Comparison of ENCODE assay signal across 19 cellular contexts in genomic region chr11:3006505-3007260, GRCh38. TPM values are rescaled to one million over a fixed set of nuclear protein-coding genes. Genes with fewer than 3 reads are reported as not detected.
DNase-seq lines count a peak whose midpoint lies in the region; ATAC-seq and TF ChIP-seq lines count a peak whose summit lies in the region.
"Had no signal": no experiment of that assay in that cellular context is flagged by ENCODE, and none has a peak within 500 bp of the region (broad histone marks: within the 10 kb centered on the region; RNA-seq: fewer than 3 reads in every experiment).

No MANE protein-coding gene starts in this region.

- H3K4me3 Mint-ChIP-seq in WTC11 (no peak overlapping the region), endodermal cell (no peak overlapping the region)
- H3K4me3 Mint-ChIP-seq: B cell, T-helper 17 cell had no signal

- no peak overlapping the region for H3K27ac Mint-ChIP-seq in WTC11
- no peak overlapping the region for H3K27ac Mint-ChIP-seq in endodermal cell
- H3K27ac Mint-ChIP-seq: activated T-helper 2 cell treated with anti-CD3 and anti-CD28 coated beads, Interferon-gamma antibody, Interleukin-2, Interleukin-4, amounts not matched to agents 10 μg/mL and 5 μg/mL and 100 μg/mL, durations not matched to agents 14 hours and 24 hours and 36 hours; B cell had no signal

- H3K36me3 ChIP-seq in DND-41 (ENCODE audit: insufficient read depth, low read length), result peaks cover 86% of the 10 kb centered on the region
- H3K36me3 ChIP-seq in SK-N-SH (replicated peaks in 1 of 2; ENCODE audit: control insufficient read depth in 1 of 2, insufficient read depth in 2 of 2, low read length in 1 of 2), result peaks cover 16 to 69% of the 10 kb centered on the region in 2 experiments
- H3K36me3 ChIP-seq in endodermal cell (ENCODE audit: control insufficient read depth, insufficient read depth, low read length), result peaks cover 55% of the 10 kb centered on the region

- H3K4me2 ChIP-seq in DND-41 (ENCODE audit: insufficient read depth, low read length) (no peak overlapping the region), SK-N-SH (no peak overlapping the region)

- no peaks in the 10 kb centered on the region for H4K20me1 ChIP-seq in DND-41 (ENCODE audit: insufficient read depth, low read length)
- no peaks in the 10 kb centered on the region for H4K20me1 ChIP-seq in SK-N-SH (ENCODE audit: insufficient read depth)

- no peak overlapping the region for H3K9ac ChIP-seq in DND-41 (ENCODE audit: low read depth, low read length)
- no peak overlapping the region for H3K9ac ChIP-seq in SK-N-SH
- no peak overlapping the region for H3K9ac ChIP-seq in endodermal cell (ENCODE audit: extremely low read depth, low read length, poor library complexity, severe bottlenecking)

- no peak for TF ChIP-seq RAD21 in SK-N-SH (IDR thresholded peaks at IDR 0.05; ENCODE audit: low read length)

- no peak for TF ChIP-seq CTCF in DND-41 (IDR thresholded peaks at IDR 0.05; ENCODE audit: borderline replicate concordance, extremely low read depth, low read length, poor library complexity, severe bottlenecking)
- TF ChIP-seq CTCF in WTC11 (IDR thresholded peaks at IDR 0.05), result no peak
- TF ChIP-seq CTCF in SK-N-SH (IDR thresholded peaks at IDR 0.05), result no peak
- no peak for TF ChIP-seq CTCF in endodermal cell (conservative IDR thresholded peaks at IDR 0.05)

- ATAC-seq in DND-41 (ENCODE audit: insufficient read depth, low read depth) (peak; percentile 57), WTC11 (peak; percentile 62)
- ATAC-seq: heart left ventricle, T-helper 17 cell had no signal

- 88% methylated on average over 7 of the region's 21 CpGs for WGBS in SK-N-SH (ENCODE audit: low lambda C conversion rate)
- WGBS in endodermal cell (ENCODE audit: insufficient coverage in 1 of 2, insufficient read length in 1 of 2), 2 experiments, result 94 to 95% methylated on average over 12 to 21 of the region's 21 CpGs

- CTCF ChIA-PET in WTC11 (lab: Charles Lee), result interaction anchor here (1.1 to 1.3 kb wide), 3 partner anchors 12 to 85 kb away, joined by 3 to 4 read pairs (median 3); no protein-coding TSS in a partner anchor
- CTCF ChIA-PET in SK-N-SH (lab: Yijun Ruan, JAX), result interaction anchor here (0.9 to 1.4 kb wide), 4 partner anchors 11 to 85 kb away, joined by 3 to 5 read pairs (median 4); no protein-coding TSS in a partner anchor

- H3K27ac ChIP-seq in DND-41 (ENCODE audit: low read length) (no peak overlapping the region), SK-N-SH (ENCODE audit: low read depth in 2 of 2, low read length in 1 of 2) (no peak overlapping the region), endodermal cell (ENCODE audit: low read depth, low read length) (no peak overlapping the region)
- H3K27ac ChIP-seq: ascending aorta, heart left ventricle had no signal

- POLR2A ChIA-PET in WTC11 (lab: Charles Lee), result no interaction called here
- POLR2A ChIA-PET in SK-N-SH (lab: Yijun Ruan, JAX), result no interaction called here

- H3K4me1 Mint-ChIP-seq in WTC11 (no peaks in the 10 kb centered on the region), endodermal cell (no peaks in the 10 kb centered on the region)
- H3K4me1 Mint-ChIP-seq: B cell had no signal

- H3K79me2 ChIP-seq in DND-41 (ENCODE audit: insufficient read depth, low read length) (no peaks in the 10 kb centered on the region), SK-N-SH (ENCODE audit: insufficient read depth) (no peaks in the 10 kb centered on the region)

- H3K27me3 ChIP-seq in DND-41 (ENCODE audit: insufficient read depth, low read length, poor library complexity) (no peaks in the 10 kb centered on the region), SK-N-SH (ENCODE audit: insufficient read depth) (no peaks in the 10 kb centered on the region), endodermal cell (ENCODE audit: control insufficient read depth, insufficient read depth, low read length, poor library complexity, severe bottlenecking) (no peaks in the 10 kb centered on the region)
- H3K27me3 ChIP-seq: ascending aorta, heart left ventricle had no signal

- H3K9me2 ChIP-seq in SK-N-SH, result no peaks in the 10 kb centered on the region

- H3K4me3 ChIP-seq in DND-41 (ENCODE audit: low read depth in 1 of 2, low read length in 2 of 2) (no peak overlapping the region), SK-N-SH (ENCODE audit: low read depth in 2 of 2, low read length in 1 of 2) (no peak overlapping the region), endodermal cell (ENCODE audit: low read length) (no peak overlapping the region)
- H3K4me3 ChIP-seq: ascending aorta, heart left ventricle had no signal

- DNase-seq in DND-41 (no peak), WTC11 (ENCODE audit: low spot score) (no peak), SK-N-SH (no peak), DMS53 treated with DMSO at 0.1 percent for 48 hours (lab: John Stamatoyannopoulos, UW; ENCODE audit: unreplicated experiment) (no peak), endodermal cell (no peak)
- peak; percentile 68 for DNase-seq in effector CD8-positive, alpha-beta T cell (lab: John Stamatoyannopoulos, UW)
- DNase-seq in stimulated activated CD8-positive, alpha-beta memory T cell treated with anti-CD3 and anti-CD28 coated beads, Interleukin-12 subunit alpha, Interleukin-12 subunit beta, amount 100 ng/mL, for 4 hours (ENCODE audit: low read depth), result peak; percentile 27
- no peak for DNase-seq in activated CD4-positive, CD25-positive, alpha-beta regulatory T cell treated with anti-CD3 and anti-CD28 coated beads, Interleukin-2, amount 50 U/mL, for 72 hours
- DNase-seq: DMS79, heart left ventricle, Kasumi-1, NCI-H1417, NCI-H226, small intestine, substantia nigra, T-helper 17 cell had no signal

- H3K36me3 Mint-ChIP-seq in WTC11 (peaks cover 45% of the 10 kb centered on the region), endodermal cell (ENCODE audit: low read depth) (peaks cover 60% of the 10 kb centered on the region)

- H2AFZ ChIP-seq in DND-41 (ENCODE audit: low read depth, low read length) (no peak overlapping the region), SK-N-SH (ENCODE audit: low read depth) (no peak overlapping the region)

- H3K27me3 Mint-ChIP-seq in WTC11 (ENCODE audit: low read depth) (no peaks in the 10 kb centered on the region), endodermal cell (ENCODE audit: insufficient read depth) (no peaks in the 10 kb centered on the region)
- H3K27me3 Mint-ChIP-seq: B cell, T-helper 17 cell had no signal

- H3F3A ChIP-seq in SK-N-SH (replicated peaks; ENCODE audit: insufficient read depth), result peaks cover 3% of the 10 kb centered on the region

- no peaks in the 10 kb centered on the region for H3K9me3 Mint-ChIP-seq in WTC11
- H3K9me3 Mint-ChIP-seq in endodermal cell, result no peaks in the 10 kb centered on the region
- H3K9me3 Mint-ChIP-seq: activated T-helper 2 cell treated with anti-CD3 and anti-CD28 coated beads, Interferon-gamma antibody, Interleukin-2, Interleukin-4, amounts not matched to agents 10 μg/mL and 5 μg/mL and 100 μg/mL, durations not matched to agents 14 hours and 24 hours and 36 hours had no signal

- TF ChIP-seq EP300 in SK-N-SH (IDR thresholded peaks at IDR 0.05; ENCODE audit: borderline replicate concordance in 1 of 2, low read depth in 1 of 2, low read length in 1 of 2), result no peak

- H3K9me3 ChIP-seq in DND-41 (ENCODE audit: insufficient read depth, low read length, severe bottlenecking), result no peaks in the 10 kb centered on the region
- no peaks in the 10 kb centered on the region for H3K9me3 ChIP-seq in SK-N-SH
- no peaks in the 10 kb centered on the region for H3K9me3 ChIP-seq in endodermal cell (ENCODE audit: control insufficient read depth, low read length)
- H3K9me3 ChIP-seq: ascending aorta, heart left ventricle had no signal

- H3K4me1 ChIP-seq in DND-41 (ENCODE audit: insufficient read depth, low read length), result no peaks in the 10 kb centered on the region
- peaks cover under 1 to 19% of the 10 kb centered on the region in 2 experiments for H3K4me1 ChIP-seq in SK-N-SH (ENCODE audit: control insufficient read depth in 1 of 2, insufficient read depth in 2 of 2, low read depth in 1 of 2, low read length in 1 of 2)
- H3K4me1 ChIP-seq in endodermal cell (ENCODE audit: control insufficient read depth, insufficient read depth, low read length), result no peaks in the 10 kb centered on the region

TF ChIP-seq in SK-N-SH, 30 proteins besides CTCF, POLR2A, EP300 and RAD21 (continues in another document):
- TF ChIP-seq RCOR1 (IDR thresholded peaks at IDR 0.05; ENCODE audit: low read length), result no peak
- TF ChIP-seq PBX3 (IDR thresholded peaks at IDR 0.05), result no peak
- TF ChIP-seq MEF2A (IDR thresholded peaks at IDR 0.05; ENCODE audit: borderline replicate concordance, low read depth), result no peak
- no peak for TF ChIP-seq TCF12 (IDR thresholded peaks at IDR 0.05)
- no peak for TF ChIP-seq USF2 (IDR thresholded peaks at IDR 0.05; ENCODE audit: borderline replicate concordance, low read depth, low read length)

RNA-seq across cellular contexts. Expression of gene NAP1L4, which starts 14.6 kb away (rescaled TPM):
- 160 to 189 TPM (median 181 TPM) in 3 replicates for total RNA-seq in WTC11 (2021)
- 82.5 and 104 TPM in 2 replicates for polyA plus RNA-seq in SK-N-SH (2012; rRNA removed)
- 94.9 and 110 TPM in 2 replicates for polyA plus RNA-seq in SK-N-SH (2012; cell fraction: cytosol; rRNA removed)
- 54.4 and 105 TPM in 2 replicates for polyA plus RNA-seq in SK-N-SH (2012; cell fraction: nucleus; rRNA removed)
- 100 to 1,000 TPM; 198 to 206 TPM for total RNA-seq in endodermal cell
- polyA plus RNA-seq in endodermal cell (2013, experiment 1 of 2), result 171 TPM
- 165 TPM for polyA plus RNA-seq in endodermal cell (2013, experiment 2 of 2)

RNA-seq across cellular contexts. Expression of gene CARS1, which starts 50.5 kb away (rescaled TPM):
- total RNA-seq in WTC11 (2021), result 57.9 to 92.0 TPM (median 62.0 TPM) in 3 replicates
- polyA plus RNA-seq in SK-N-SH (2012; rRNA removed), result 52.1 and 65.2 TPM in 2 replicates
- polyA plus RNA-seq in SK-N-SH (2012; cell fraction: cytosol; rRNA removed), result 44.2 and 44.3 TPM in 2 replicates
- polyA plus RNA-seq in SK-N-SH (2012; cell fraction: nucleus; rRNA removed), result 139 and 179 TPM in 2 replicates
- 10 to 100 TPM; 48.0 to 52.8 TPM for total RNA-seq in endodermal cell
- 59.6 TPM for polyA plus RNA-seq in endodermal cell (2013, experiment 1 of 2)
- 35.9 TPM for polyA plus RNA-seq in endodermal cell (2013, experiment 2 of 2)

Comparison
In these comparisons a context has a peak if more than half of its experiments do, and no peak if none do; other contexts are left out.
1. DNase-seq: peak in effector CD8-positive, alpha-beta T cell (single experiment) and stimulated activated CD8-positive, alpha-beta memory T cell treated with anti-CD3 and anti-CD28 coated beads, Interleukin-12 subunit alpha, Interleukin-12 subunit beta, amount 100 ng/mL, for 4 hours (single experiment); none in DND-41 (single experiment), WTC11 (single experiment), SK-N-SH (single experiment), activated CD4-positive, CD25-positive, alpha-beta regulatory T cell treated with anti-CD3 and anti-CD28 coated beads, Interleukin-2, amount 50 U/mL, for 72 hours (single experiment), DMS53 treated with DMSO at 0.1 percent for 48 hours (single experiment) and endodermal cell (single experiment).